15 cellular contexts compared by ENCODE assay signal in genomic region chr6:125945378-125946141, GRCh38. TPM values are rescaled to one million over a fixed set of nuclear protein-coding genes. Genes with fewer than 3 reads are reported as not detected.
DNase-seq lines count a peak whose midpoint lies in the region; ATAC-seq and TF ChIP-seq lines count a peak whose summit lies in the region.
"Had no signal": no experiment of that assay in that cellular context is flagged by ENCODE, and none has a peak within 500 bp of the region (broad histone marks: within the 10 kb centered on the region; RNA-seq: fewer than 3 reads in every experiment).

No MANE protein-coding gene starts in this region.

- H3K27me3 Mint-ChIP-seq in WTC11 (ENCODE audit: low read depth), result no peaks in the 10 kb centered on the region; the same call in 1 of the 2 replicates

- H3K4me3 Mint-ChIP-seq in WTC11, result no peak overlapping the region
- H3K4me3 Mint-ChIP-seq: CD4-positive, alpha-beta memory T cell; stimulated activated naive CD8-positive, alpha-beta T cell treated with anti-CD3 and anti-CD28 coated beads, Interleukin-15, Interleukin-2, amounts not matched to agents 100 ng/mL and 50 ng/mL, for 24 hours had no signal

- H3K27ac Mint-ChIP-seq in WTC11, result peak overlapping the region; percentile 6; the same call in 1 of the 2 replicates
- H3K27ac Mint-ChIP-seq: CD4-positive, alpha-beta memory T cell; stimulated activated naive CD8-positive, alpha-beta T cell treated with anti-CD3 and anti-CD28 coated beads, Interleukin-15, Interleukin-2, amounts not matched to agents 100 ng/mL and 50 ng/mL, for 24 hours had no signal

- ATAC-seq in WTC11 (no peak), left ventricle myocardium superior (peak; percentile 77), GM21367 (IDR thresholded peaks at IDR 0.05; ENCODE audit: unreplicated experiment) (no peak)

- H3K4me3 ChIP-seq in skin epidermis, result no peak overlapping the region

- peaks cover 3% of the 10 kb centered on the region; the same call in 1 of the 2 replicates for H3K4me1 Mint-ChIP-seq in WTC11

- intact Hi-C loops in left ventricle myocardium superior (cut with micrococcal nuclease), result no loop called here

- H3K9me3 Mint-ChIP-seq in WTC11, result no peaks in the 10 kb centered on the region
- H3K9me3 Mint-ChIP-seq: CD4-positive, alpha-beta memory T cell; stimulated activated naive CD8-positive, alpha-beta T cell treated with anti-CD3 and anti-CD28 coated beads, Interleukin-15, Interleukin-2, amounts not matched to agents 100 ng/mL and 50 ng/mL, for 24 hours had no signal

- POLR2A ChIA-PET in WTC11 (lab: Charles Lee), result no interaction called here

- CTCF ChIA-PET in WTC11 (lab: Charles Lee), result interaction anchor here (0.6 to 2.6 kb wide), 2 partner anchors 11 to 39 kb away, joined by 3 to 7 read pairs; partner anchors contain the start of gene HINT3

- DNase-seq in GF-D8 (lab: John Stamatoyannopoulos, UW), result peak; percentile 40
- no peak for DNase-seq in WTC11 (ENCODE audit: low spot score)
- DNase-seq in left ventricle myocardium superior, result no peak
- DNase-seq in NCI-H2227 (lab: John Stamatoyannopoulos, UW; ENCODE audit: unreplicated experiment), result no peak
- no peak for DNase-seq in NCI-H1694 treated with DMSO at 0.1 percent for 48 hours (lab: John Stamatoyannopoulos, UW)
- DNase-seq in SKM-1 (lab: John Stamatoyannopoulos, UW; ENCODE audit: unreplicated experiment), result no peak
- DNase-seq: activated effector memory CD4-positive, alpha-beta T cell treated with Interleukin-2 at 50 U/mL for 16 hours; CD4-positive, alpha-beta memory T cell; left cardiac atrium; NCI-H1092 treated with DMSO at 0.1 percent for 48 hours; stimulated activated CD4-positive, alpha-beta T cell treated with anti-CD3 and anti-CD28 coated beads, Interleukin-15, amount 100 ng/mL, for 24 hours; WERI-Rb-1 had no signal

- TF ChIP-seq CTCF in WTC11 (IDR thresholded peaks at IDR 0.05), result no peak

- H3K36me3 Mint-ChIP-seq in WTC11, result no peaks in the 10 kb centered on the region
- H3K36me3 Mint-ChIP-seq: CD4-positive, alpha-beta memory T cell had no signal

- peak overlapping the region in 17 of 21 experiments; percentile 5 to 84 (median 58) for H3K27ac ChIP-seq in skin epidermis
- H3K27ac ChIP-seq: WERI-Rb-1 had no signal

TF ChIP-seq in WTC11, 78 proteins besides CTCF, POLR2A, EP300 and RAD21 (continues in another document):
- TF ChIP-seq SOX15 (CRISPR knock-in tag; IDR thresholded peaks at IDR 0.05) (no peak), PRRX2 (CRISPR knock-in tag; IDR thresholded peaks at IDR 0.05) (no peak), EMX1 (CRISPR knock-in tag; IDR thresholded peaks at IDR 0.05) (no peak), TCF7 (CRISPR knock-in tag; IDR thresholded peaks at IDR 0.05; ENCODE audit: low read depth) (no peak), FOXP4 (CRISPR knock-in tag; IDR thresholded peaks at IDR 0.05) (no peak), CREM (CRISPR knock-in tag; IDR thresholded peaks at IDR 0.05) (no peak), GABPB1 (CRISPR knock-in tag; IDR thresholded peaks at IDR 0.05) (no peak), NR3C1 (CRISPR knock-in tag; conservative IDR thresholded peaks at IDR 0.05; ENCODE audit: low read depth) (no peak), ZNF317 (CRISPR knock-in tag; IDR thresholded peaks at IDR 0.05; ENCODE audit: borderline replicate concordance, low read depth) (no peak), IRF1 (CRISPR knock-in tag; IDR thresholded peaks at IDR 0.05) (no peak), HMGA2 (CRISPR knock-in tag; IDR thresholded peaks at IDR 0.05) (no peak), SP1 (CRISPR knock-in tag; conservative IDR thresholded peaks at IDR 0.05) (no peak), RORB (CRISPR knock-in tag; IDR thresholded peaks at IDR 0.05) (no peak), MAX (CRISPR knock-in tag; IDR thresholded peaks at IDR 0.05) (no peak), PRDM15 (CRISPR knock-in tag; IDR thresholded peaks at IDR 0.05) (no peak), ARID4B (CRISPR knock-in tag; IDR thresholded peaks at IDR 0.05; ENCODE audit: borderline replicate concordance) (no peak), OVOL2 (CRISPR knock-in tag; IDR thresholded peaks at IDR 0.05; ENCODE audit: borderline replicate concordance) (no peak)

RNA-seq across cellular contexts. Expression of gene HINT3, which starts 11.0 kb away (rescaled TPM):
- total RNA-seq in WTC11 (2021) (9.4 to 10.2 TPM (median 9.9 TPM) in 3 replicates), left ventricle myocardium superior (40.8 TPM)

RNA-seq across cellular contexts. Expression of gene TRMT11, which starts 40.8 kb away (rescaled TPM):
- total RNA-seq in WTC11 (2021) (27.5 to 32.7 TPM (median 32.3 TPM) in 3 replicates), left ventricle myocardium superior (8.3 TPM)
